17 cellular contexts compared by ENCODE assay signal in the genomic region with DNA sequence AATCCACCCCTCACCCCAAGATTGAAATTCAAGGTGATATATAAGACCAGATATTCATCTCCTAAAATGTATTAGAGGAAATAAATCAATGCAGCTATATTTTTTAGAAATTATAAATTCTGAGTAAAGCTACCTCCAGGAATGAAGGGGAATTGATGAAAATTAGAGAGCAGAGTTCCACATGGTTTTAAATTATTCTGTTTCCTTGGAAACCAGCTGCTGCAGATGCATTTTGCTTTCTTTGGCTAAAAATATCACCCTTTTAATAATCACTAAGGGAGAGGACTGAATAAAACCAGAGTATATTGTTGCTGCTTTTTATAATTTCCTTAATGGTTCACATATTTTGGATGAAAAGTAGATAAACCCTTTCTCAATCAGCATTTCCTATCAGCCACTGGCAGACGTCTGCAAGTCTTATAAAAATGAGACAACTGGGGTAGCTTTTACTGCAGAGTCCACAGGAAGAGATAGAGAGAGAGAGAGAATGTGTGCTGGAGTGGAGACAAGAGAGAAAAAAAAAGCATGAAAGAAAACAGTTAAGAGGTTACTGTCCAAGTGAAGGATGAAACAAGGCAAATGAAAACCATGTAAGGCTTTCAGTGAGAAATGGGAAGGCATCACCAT. TPM values are rescaled to one million over a fixed set of nuclear protein-coding genes. Genes with fewer than 3 reads are reported as not detected.
DNase-seq lines count a peak whose midpoint lies in the region; TF ChIP-seq lines count a peak whose summit lies in the region.
"Had no signal": no experiment of that assay in that cellular context is flagged by ENCODE, and none has a peak within 500 bp of the region (broad histone marks: within the 10 kb centered on the region; RNA-seq: fewer than 3 reads in every experiment).

No MANE protein-coding gene starts in this region.

- H3K27me3 ChIP-seq in ectodermal cell (ENCODE audit: control insufficient read depth, insufficient read depth, low read length, poor library complexity, severe bottlenecking) (no peaks in the 10 kb centered on the region), neuron (ENCODE audit: insufficient read depth, low read length) (no peaks in the 10 kb centered on the region), tibial artery (no peaks in the 10 kb centered on the region)
- H3K27me3 ChIP-seq: gastroesophageal sphincter had no signal

- H3K4me3 ChIP-seq in ectodermal cell (ENCODE audit: insufficient read depth, low read depth, low read length) (peak overlapping the region; percentile 19), neuron (ENCODE audit: low read length) (peak overlapping the region; percentile 87), tibial artery (no peak overlapping the region)
- H3K4me3 ChIP-seq: K562 had no signal

- WGBS in ectodermal cell, 2 experiments: 27 to 33% methylated on average over 1 of the region's 1 CpG

- H2AFZ ChIP-seq in neuron (ENCODE audit: low read depth, low read length): no peak overlapping the region

- no peak for TF ChIP-seq CTCF in tibial artery (IDR thresholded peaks at IDR 0.05)

- H3K4me1 ChIP-seq in ectodermal cell (ENCODE audit: control insufficient read depth, insufficient read depth, low read length) (no peaks in the 10 kb centered on the region), neuron (ENCODE audit: insufficient read depth, low read length) (peaks cover 32% of the 10 kb centered on the region), tibial artery (peaks cover 0 to 14% (median 0%) of the 10 kb centered on the region in 4 donors)

- DNase-seq in DMS153 treated with DMSO at 0.1 percent for 48 hours (lab: John Stamatoyannopoulos, UW; ENCODE audit: unreplicated experiment) (peak; percentile 20), DMS153 (lab: John Stamatoyannopoulos, UW) (no peak), NCI-H2227 treated with DMSO at 0.1 percent for 48 hours (lab: John Stamatoyannopoulos, UW) (peak; percentile 88), NCI-H345 (lab: John Stamatoyannopoulos, UW) (no peak), NCI-H69 (lab: John Stamatoyannopoulos, UW) (no peak), tibial artery (no peak)
- DNase-seq: activated naive CD8-positive, alpha-beta T cell treated with anti-CD3 and anti-CD28 coated beads for 36 hours; CD8-positive, alpha-beta memory T cell; cortex of kidney; kidney; NCI-H226; stimulated activated CD4-positive, alpha-beta T cell treated with anti-CD3 and anti-CD28 coated beads, Interleukin-12 subunit alpha, Interleukin-12 subunit beta, amount 100 ng/mL, for 4 hours; trophoblast cell had no signal

- H3K9me3 ChIP-seq in ectodermal cell (ENCODE audit: control insufficient read depth, low read length) (no peaks in the 10 kb centered on the region), neuron (ENCODE audit: low read length) (no peaks in the 10 kb centered on the region), tibial artery (no peaks in the 10 kb centered on the region)
- H3K9me3 ChIP-seq: gastroesophageal sphincter had no signal

- H3K36me3 ChIP-seq in ectodermal cell (ENCODE audit: control insufficient read depth, insufficient read depth, low read length) (no peaks in the 10 kb centered on the region), neuron (ENCODE audit: insufficient read depth, low read length) (no peaks in the 10 kb centered on the region), tibial artery (no peaks in the 10 kb centered on the region)
- H3K36me3 ChIP-seq: gastroesophageal sphincter had no signal

- H3K27ac ChIP-seq in ectodermal cell (ENCODE audit: insufficient read depth, low read depth, low read length, poor library complexity, severe bottlenecking) (no peak overlapping the region), tibial artery (no peak overlapping the region)
- H3K27ac ChIP-seq: gastroesophageal sphincter had no signal

- intact Hi-C loops in tibial artery (cut with DNase I; ENCODE audit: low total_unique reads): no loop called here

RNA-seq across cellular contexts. Expression of a gene that starts 2.0 kb away (rescaled TPM):
- 9.5 TPM for polyA plus RNA-seq in ectodermal cell (2013, experiment 1 of 4)
- polyA plus RNA-seq in ectodermal cell (2013, experiment 2 of 4): 8.2 TPM
- 7.9 TPM for polyA plus RNA-seq in ectodermal cell (2013, experiment 3 of 4)
- 9.6 TPM for polyA plus RNA-seq in ectodermal cell (2013, experiment 4 of 4)
- polyA plus RNA-seq: CD8-positive, alpha-beta memory T cell; K562 had no signal

Comparison
In these comparisons a context has a peak if more than half of its experiments do, and no peak if none do; other contexts are left out.
1. DNase-seq: peak in DMS153 treated with DMSO at 0.1 percent for 48 hours (single experiment) and NCI-H2227 treated with DMSO at 0.1 percent for 48 hours (single experiment); none in DMS153 (single experiment), NCI-H345 (single experiment), NCI-H69 (single experiment) and tibial artery (0 of 2).
2. H3K4me3 ChIP-seq: peak in ectodermal cell (single experiment) and neuron (single experiment); none in tibial artery (0 of 2).